Comparison of ENCODE assay signal across 20 cellular contexts in the genomic region with DNA sequence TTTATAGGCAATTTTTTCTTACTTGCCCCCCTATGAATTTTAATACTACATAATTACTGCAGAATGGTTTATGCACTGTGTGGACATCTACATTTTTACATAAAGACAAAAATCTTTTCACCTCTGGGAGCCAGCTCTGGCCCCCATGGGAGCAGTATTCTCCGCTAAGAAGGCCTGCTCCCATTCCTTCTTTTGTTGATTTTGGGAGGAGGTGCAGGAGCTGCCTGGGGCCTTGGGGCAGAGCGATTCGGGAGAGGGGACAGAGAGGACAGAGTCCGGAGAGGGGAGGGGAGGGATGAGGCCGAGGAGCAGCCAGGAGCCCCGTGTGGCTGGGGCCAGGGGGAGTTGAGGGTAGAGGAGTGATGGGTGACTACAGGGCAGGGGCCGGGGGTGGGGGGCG.
A peak's percentile ranks its signal among the peaks of the same experiment; 100 is the strongest.
DNase-seq lines count a peak whose midpoint lies in the region; ATAC-seq, FAIRE-seq and TF ChIP-seq lines count a peak whose summit lies in the region.
"Had no signal": no experiment of that assay in that cellular context is flagged by ENCODE, and none has a peak within 500 bp of the region (broad histone marks: within the 10 kb centered on the region; RNA-seq: fewer than 3 reads in every experiment).

No MANE protein-coding gene starts in this region.

- DNase-seq in Calu3 (no peak), HuH-7 (ENCODE audit: low spot score) (peak; percentile 19), endodermal cell (no peak), type B pancreatic cell (ENCODE audit: extremely low spot score, unreplicated experiment) (no peak), pancreas (no peak), foreskin melanocyte (no peak)
- DNase-seq: KBM-7, NCI-H1105 treated with DMSO at 0.1 percent for 48 hours, NCI-H146, NCI-H2029, Peyer's patch, SIG-M5, SK-N-SH, T-helper 17 cell had no signal

- H3K4me1 ChIP-seq in endodermal cell (ENCODE audit: control insufficient read depth, insufficient read depth, low read length), result peaks cover 2% of the 10 kb centered on the region
- H3K4me1 ChIP-seq in pancreas, result no peaks in the 10 kb centered on the region
- H3K4me1 ChIP-seq: Peyer's patch had no signal

- peaks cover 4% of the 10 kb centered on the region for H3K9me3 Mint-ChIP-seq in Calu3 (ENCODE audit: low read depth, unreplicated experiment)
- H3K9me3 Mint-ChIP-seq in endodermal cell, result no peaks in the 10 kb centered on the region
- H3K9me3 Mint-ChIP-seq in type B pancreatic cell, result no peaks in the 10 kb centered on the region

- ATAC-seq in pancreas (no peak), GM21515 (IDR thresholded peaks at IDR 0.05; ENCODE audit: unreplicated experiment) (no peak)
- ATAC-seq: A549, T-helper 17 cell had no signal

- H3K36me3 Mint-ChIP-seq in Calu3 (ENCODE audit: insufficient read depth, unreplicated experiment), result peaks cover 24% of the 10 kb centered on the region
- no peaks in the 10 kb centered on the region for H3K36me3 Mint-ChIP-seq in endodermal cell (ENCODE audit: low read depth)
- H3K36me3 Mint-ChIP-seq in type B pancreatic cell, result no peaks in the 10 kb centered on the region

- FAIRE-seq in pancreas (lab: Jason Lieb, UNC), result no peak
- FAIRE-seq: A549, D721Med, H1 had no signal

- no peak for TF ChIP-seq CTCF in Calu3 (IDR thresholded peaks at IDR 0.05; ENCODE audit: unreplicated experiment)
- TF ChIP-seq CTCF in endodermal cell (conservative IDR thresholded peaks at IDR 0.05), result no peak
- no peak for TF ChIP-seq CTCF in type B pancreatic cell (conservative IDR thresholded peaks at IDR 0.05)
- TF ChIP-seq CTCF in pancreas (IDR thresholded peaks at IDR 0.05), result no peak

- H3K4me3 Mint-ChIP-seq in Calu3 (ENCODE audit: low read depth, unreplicated experiment) (no peak overlapping the region), endodermal cell (no peak overlapping the region), type B pancreatic cell (peak overlapping the region; percentile 54)
- H3K4me3 Mint-ChIP-seq: B cell, T-helper 17 cell had no signal

- H3K4me1 Mint-ChIP-seq in Calu3 (ENCODE audit: low read depth, unreplicated experiment) (peaks cover 76% of the 10 kb centered on the region), endodermal cell (peaks cover 26% of the 10 kb centered on the region), type B pancreatic cell (ENCODE audit: unreplicated experiment) (peaks cover 44% of the 10 kb centered on the region)
- H3K4me1 Mint-ChIP-seq: T-helper 17 cell had no signal

- no peak overlapping the region for H3K9ac ChIP-seq in endodermal cell (ENCODE audit: extremely low read depth, low read length, poor library complexity, severe bottlenecking)
- H3K9ac ChIP-seq: SK-N-SH had no signal

- intact Hi-C loops in Calu3 (cut with micrococcal nuclease; ENCODE audit: unreplicated experiment) (loop anchor here (10.0 kb wide), 1 partner anchor 159 kb away; no protein-coding TSS in a partner anchor), pancreas (cut with DNase I) (no loop called here)

- H3K4me3 ChIP-seq in endodermal cell (ENCODE audit: low read length) (no peak overlapping the region), pancreas (no peak overlapping the region)
- H3K4me3 ChIP-seq: A549, Peyer's patch had no signal

- H3K27me3 ChIP-seq in endodermal cell (ENCODE audit: control insufficient read depth, insufficient read depth, low read length, poor library complexity, severe bottlenecking) (no peaks in the 10 kb centered on the region), pancreas (no peaks in the 10 kb centered on the region)
- H3K27me3 ChIP-seq: Peyer's patch had no signal

- H3K27ac ChIP-seq in endodermal cell (ENCODE audit: low read depth, low read length) (peak overlapping the region; percentile 17), pancreas (no peak overlapping the region)
- H3K27ac ChIP-seq: A549, HL-60, Peyer's patch had no signal

- H3K27me3 Mint-ChIP-seq in Calu3 (ENCODE audit: unreplicated experiment), result no peaks in the 10 kb centered on the region
- H3K27me3 Mint-ChIP-seq in endodermal cell (ENCODE audit: insufficient read depth), result peaks cover 4% of the 10 kb centered on the region
- peaks cover 12% of the 10 kb centered on the region for H3K27me3 Mint-ChIP-seq in type B pancreatic cell

- CTCF ChIA-PET in Calu3 (lab: Charles Lee), result no interaction called here

- 40 to 68% methylated on average over 1 to 8 of the region's 8 CpGs for WGBS in endodermal cell (ENCODE audit: insufficient coverage in 1 of 2, insufficient read length in 1 of 2), 2 experiments
- WGBS in pancreas, 2 donors, result 55 to 64% methylated on average over 7 to 8 of the region's 8 CpGs

- H3K9me3 ChIP-seq in endodermal cell (ENCODE audit: control insufficient read depth, low read length) (no peaks in the 10 kb centered on the region), pancreas (no peaks in the 10 kb centered on the region)
- H3K9me3 ChIP-seq: A549, Peyer's patch, SK-N-SH had no signal

- no TSS peak for BruUV-seq in Calu3 (replicated peaks; lab: Mats Ljungman, UMichigan)

- no peaks in the 10 kb centered on the region for H3K36me3 ChIP-seq in endodermal cell (ENCODE audit: control insufficient read depth, insufficient read depth, low read length)
- no peaks in the 10 kb centered on the region for H3K36me3 ChIP-seq in pancreas
- H3K36me3 ChIP-seq: Peyer's patch had no signal

- H3K27ac Mint-ChIP-seq in Calu3 (ENCODE audit: unreplicated experiment) (peak overlapping the region; percentile 44), endodermal cell (no peak overlapping the region), type B pancreatic cell (peak overlapping the region; percentile 49)
- H3K27ac Mint-ChIP-seq: B cell, T-helper 17 cell had no signal
